ENCODE assay signal across 8 cellular contexts in the genomic region with DNA sequence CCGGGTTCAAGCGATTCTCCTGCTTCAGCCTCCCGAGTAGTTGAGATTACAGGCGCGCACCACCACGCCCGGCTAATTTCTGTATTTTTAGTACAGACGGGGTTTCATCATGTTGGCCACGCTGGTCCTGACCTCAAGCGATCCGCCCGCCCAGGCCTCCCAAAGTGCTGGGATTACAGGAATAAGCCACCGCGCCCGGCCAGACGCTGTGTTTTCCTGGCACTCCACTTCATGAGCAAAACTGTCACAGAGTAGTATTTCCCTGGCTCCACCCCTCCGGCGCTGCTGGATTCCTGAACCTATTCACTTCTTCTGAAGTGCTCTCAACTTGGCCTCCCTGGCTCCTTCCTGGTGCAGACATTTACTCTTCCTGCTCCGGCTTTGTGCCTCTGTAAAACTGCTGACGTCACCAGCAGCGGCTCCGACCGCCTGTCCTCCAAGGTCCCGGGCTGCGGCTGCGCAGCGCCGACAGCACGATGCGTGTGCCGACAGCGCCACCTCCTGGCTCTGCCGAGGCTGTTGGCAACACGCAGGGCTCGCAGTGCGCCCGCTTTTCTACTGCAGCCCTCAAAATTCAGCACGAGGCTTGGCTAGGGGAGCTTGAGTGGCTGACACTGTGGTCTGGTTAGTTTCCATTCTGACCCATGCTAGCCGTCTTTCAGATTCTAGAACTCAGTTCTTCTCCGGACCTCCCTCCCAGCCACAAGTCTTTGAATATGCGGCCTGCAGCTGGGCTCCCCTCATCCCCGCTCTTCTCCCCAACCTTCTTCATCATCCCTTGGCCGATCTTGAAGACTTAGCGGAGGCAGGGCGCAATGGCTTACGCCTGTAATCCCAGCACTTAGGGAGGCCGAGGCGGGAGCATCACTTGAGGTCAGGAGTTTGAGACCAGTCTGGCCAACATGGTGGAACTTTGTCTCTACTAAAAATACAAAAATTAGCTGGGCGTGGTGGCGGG. TPM values are rescaled to one million over a fixed set of nuclear protein-coding genes. Genes with fewer than 3 reads are reported as not detected.
DNase-seq lines count a peak whose midpoint lies in the region; TF ChIP-seq lines count a peak whose summit lies in the region.

No MANE protein-coding gene starts in this region.

- peak overlapping the region; percentile 94 for H4K8ac ChIP-seq in mesenchymal stem cell (ENCODE audit: low read length)

- H3K27me3 ChIP-seq in effector memory CD4-positive, alpha-beta T cell (replicated peaks; ENCODE audit: control insufficient read depth, insufficient read depth, low read length, poor library complexity, severe bottlenecking): no peaks in the 10 kb centered on the region
- H3K27me3 ChIP-seq in mesenchymal stem cell (ENCODE audit: control insufficient read depth in 1 of 2, insufficient read depth in 1 of 2, low read length in 2 of 2): peaks cover 12 to 20% of the 10 kb centered on the region in 2 experiments

- H3K9ac ChIP-seq in mesenchymal stem cell (ENCODE audit: low read length): peak overlapping the region; percentile 82

- H2BK15ac ChIP-seq in mesenchymal stem cell (ENCODE audit: low read depth, poor library complexity, severe bottlenecking): no peak overlapping the region

- H3K14ac ChIP-seq in mesenchymal stem cell (ENCODE audit: low read length in 2 of 2): peak overlapping the region in 1 of 2 experiments; percentile 58

- H2BK120ac ChIP-seq in mesenchymal stem cell (ENCODE audit: low read depth, low read length): peak overlapping the region; percentile 69

- H3K18ac ChIP-seq in mesenchymal stem cell (ENCODE audit: low read depth in 1 of 2, low read length in 2 of 2): peak overlapping the region in 1 of 2 experiments; percentile 86

- H2BK12ac ChIP-seq in mesenchymal stem cell (ENCODE audit: low read length in 2 of 2): peak overlapping the region; percentile 40 to 52

- H3K9me3 ChIP-seq in effector memory CD4-positive, alpha-beta T cell (ENCODE audit: control insufficient read depth, low read length): no peaks in the 10 kb centered on the region
- H3K9me3 ChIP-seq in mesenchymal stem cell (ENCODE audit: control insufficient read depth, low read length): no peaks in the 10 kb centered on the region

- H2BK5ac ChIP-seq in mesenchymal stem cell (ENCODE audit: low read depth, low read length, poor library complexity, severe bottlenecking): no peak overlapping the region

- H3K4me2 ChIP-seq in mesenchymal stem cell (ENCODE audit: low read length, poor library complexity, severe bottlenecking): peak overlapping the region; percentile 78

- no peaks in the 10 kb centered on the region for H3K36me3 ChIP-seq in effector memory CD4-positive, alpha-beta T cell (ENCODE audit: control insufficient read depth, insufficient read depth, low read length)
- H3K36me3 ChIP-seq in mesenchymal stem cell (ENCODE audit: control insufficient read depth in 1 of 2, insufficient read depth in 2 of 2, low read depth in 1 of 2, low read length in 2 of 2): no peaks in the 10 kb centered on the region

- TF ChIP-seq CTCF in AG09319 (IDR thresholded peaks at IDR 0.05; ENCODE audit: low read depth, low read length): peak; percentile 96

- H3K27ac ChIP-seq in effector memory CD4-positive, alpha-beta T cell (ENCODE audit: insufficient read depth, low read length, poor library complexity, severe bottlenecking): no peak overlapping the region
- no peak overlapping the region for H3K27ac ChIP-seq in mesenchymal stem cell (ENCODE audit: low read length, poor library complexity, severe bottlenecking)

- H4K91ac ChIP-seq in mesenchymal stem cell (ENCODE audit: low read length): peak overlapping the region; percentile 43

- H3K4me3 ChIP-seq in effector memory CD4-positive, alpha-beta T cell (ENCODE audit: insufficient read depth, low read depth, low read length, poor library complexity, severe bottlenecking): no peak overlapping the region
- peak overlapping the region in 1 of 2 experiments; percentile 63 for H3K4me3 ChIP-seq in mesenchymal stem cell (ENCODE audit: insufficient read depth in 1 of 2, low read depth in 1 of 2, low read length in 2 of 2)

- no peak overlapping the region for H3K23ac ChIP-seq in mesenchymal stem cell (ENCODE audit: low read length in 2 of 2)

- DNase-seq in AG09319 (ENCODE audit: extremely low read depth, low read depth) (peak; percentile 85), GM19238 (ENCODE audit: insufficient read length, low spot score) (peak; percentile 90), HT1080 (ENCODE audit: low read depth) (peak; percentile 89), mesenchymal stem cell (peak; percentile 94)
- DNase-seq in NK-92 treated with Interleukin-12 subunit alpha and Interleukin-12 subunit beta, amount 100 ng/mL, for 24 hours (lab: John Stamatoyannopoulos, UW): peak; percentile 74
- DNase-seq in activated CD8-positive, alpha-beta memory T cell treated with anti-CD3 and anti-CD28 coated beads for 24 hours: peak; percentile 94
- DNase-seq in effector memory CD4-positive, alpha-beta T cell: peak; percentile 83 to 87 (median 84)
- peak; percentile 84 to 92 (median 86) for DNase-seq in stimulated activated CD4-positive, alpha-beta T cell treated with anti-CD3 and anti-CD28 coated beads, TNF-alpha, amount 100 ng/mL, for 48 hours (ENCODE audit: low read depth in 3 of 3)

- H2AFZ ChIP-seq in mesenchymal stem cell (ENCODE audit: low read depth, low read length): peak overlapping the region; percentile 80

- no peaks in the 10 kb centered on the region for H3K79me1 ChIP-seq in mesenchymal stem cell (replicated peaks; ENCODE audit: low read length, poor library complexity, severe bottlenecking)

- H3K4ac ChIP-seq in mesenchymal stem cell (ENCODE audit: low read depth in 1 of 2, low read length in 2 of 2): peak overlapping the region; percentile 35 to 57

- H3K4me1 ChIP-seq in effector memory CD4-positive, alpha-beta T cell (ENCODE audit: control insufficient read depth, insufficient read depth, low read length, poor library complexity, severe bottlenecking): no peaks in the 10 kb centered on the region
- H3K4me1 ChIP-seq in mesenchymal stem cell (ENCODE audit: control insufficient read depth, insufficient read depth, low read depth, low read length): peaks cover 4% of the 10 kb centered on the region

- H2AK5ac ChIP-seq in mesenchymal stem cell (ENCODE audit: low read length, severe bottlenecking): no peak overlapping the region

- WGBS in mesenchymal stem cell: 43% methylated on average over 50 of the region's 50 CpGs

RNA-seq across cellular contexts. Expression of a gene that starts 36.6 kb away (rescaled TPM):
- 2.0 and 3.0 TPM in 2 replicates for total RNA-seq in HT1080 (2014; rRNA removed; shearing (Covaris generic))
- polyA plus RNA-seq in HT1080 (2015; cell fraction: cytosol; rRNA removed): 1.7 and 1.9 TPM in 2 replicates
- polyA plus RNA-seq in HT1080 (2015; cell fraction: nucleus; rRNA removed): 2.4 and 3.4 TPM in 2 replicates
- 4.5 TPM for polyA plus RNA-seq in mesenchymal stem cell (2013, experiment 1 of 2)
- polyA plus RNA-seq in mesenchymal stem cell (2013, experiment 2 of 2): 4.5 TPM
